10 cellular contexts compared by ENCODE assay signal in the genomic region with DNA sequence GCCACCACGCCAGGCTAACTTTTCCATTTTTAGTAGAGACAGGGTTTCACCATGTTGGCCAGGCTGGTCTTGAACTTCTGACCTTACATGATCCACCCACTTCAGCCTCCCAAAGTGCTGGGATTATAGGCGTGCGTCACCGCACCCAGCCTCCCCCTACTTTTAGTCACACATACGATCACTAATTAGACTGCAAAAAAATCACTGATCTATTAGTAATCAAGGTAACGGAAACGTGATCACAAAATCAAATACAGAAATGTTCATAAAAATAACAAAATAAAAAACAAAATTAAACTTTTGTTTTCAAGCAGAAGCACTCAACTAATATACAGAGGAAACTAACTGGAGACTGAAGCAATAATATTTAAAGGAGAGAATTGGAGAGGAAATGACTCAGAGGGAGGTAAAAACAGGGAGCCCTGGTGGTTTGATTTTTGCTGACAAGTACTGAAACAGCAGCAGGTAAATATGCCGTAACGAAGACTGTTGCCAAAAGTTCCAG. TPM values are rescaled to one million over a fixed set of nuclear protein-coding genes. Genes with fewer than 3 reads are reported as not detected.
DNase-seq lines count a peak whose midpoint lies in the region; ATAC-seq, FAIRE-seq and TF ChIP-seq lines count a peak whose summit lies in the region.
"Had no signal": no experiment of that assay in that cellular context is flagged by ENCODE, and none has a peak within 500 bp of the region (broad histone marks: within the 10 kb centered on the region; RNA-seq: fewer than 3 reads in every experiment).

No MANE protein-coding gene starts in this region.

- H4K20me1 ChIP-seq in astrocyte (ENCODE audit: insufficient read depth, low read length) = no peaks in the 10 kb centered on the region
- H4K20me1 ChIP-seq in smooth muscle cell (ENCODE audit: low read depth) = no peaks in the 10 kb centered on the region

- H3K4me3 ChIP-seq in astrocyte (ENCODE audit: insufficient read depth, low read depth, low read length) (no peak overlapping the region), smooth muscle cell (no peak overlapping the region), tibial artery (no peak overlapping the region)
- H3K4me3 ChIP-seq: skin epidermis had no signal

- H3K9me3 ChIP-seq in astrocyte (ENCODE audit: insufficient read depth, low read depth, low read length) (no peaks in the 10 kb centered on the region), smooth muscle cell (replicated peaks; ENCODE audit: low read depth) (no peaks in the 10 kb centered on the region), tibial artery (no peaks in the 10 kb centered on the region)

- no peak for TF ChIP-seq CTCF in astrocyte (IDR thresholded peaks at IDR 0.05; ENCODE audit: insufficient read depth, low read depth, low read length)
- TF ChIP-seq CTCF in smooth muscle cell (IDR thresholded peaks at IDR 0.05; ENCODE audit: borderline replicate concordance, insufficient read depth, poor library complexity, severe bottlenecking) = no peak
- no peak for TF ChIP-seq CTCF in tibial artery (IDR thresholded peaks at IDR 0.05)

- H3K4me1 ChIP-seq in astrocyte (ENCODE audit: insufficient read depth, low read length) (peaks cover 12% of the 10 kb centered on the region), smooth muscle cell (ENCODE audit: low read depth) (peaks cover 2% of the 10 kb centered on the region), tibial artery (peaks cover 0 to 15% (median 11%) of the 10 kb centered on the region in 4 donors)

- no peaks in the 10 kb centered on the region for H3F3A ChIP-seq in smooth muscle cell (ENCODE audit: low read depth)

- H3K36me3 ChIP-seq in astrocyte (ENCODE audit: insufficient read depth, low read length) = no peaks in the 10 kb centered on the region
- no peaks in the 10 kb centered on the region for H3K36me3 ChIP-seq in smooth muscle cell (ENCODE audit: low read depth)
- H3K36me3 ChIP-seq in tibial artery = peaks cover 11 to 29% (median 18%) of the 10 kb centered on the region in 3 donors

- H3K27me3 ChIP-seq in astrocyte (ENCODE audit: insufficient read depth, low read length) = no peaks in the 10 kb centered on the region
- no peaks in the 10 kb centered on the region for H3K27me3 ChIP-seq in smooth muscle cell (ENCODE audit: low read depth)
- no peaks in the 10 kb centered on the region for H3K27me3 ChIP-seq in tibial artery

- H3K79me2 ChIP-seq in astrocyte (ENCODE audit: insufficient read depth, low read length) (peaks cover 40% of the 10 kb centered on the region), smooth muscle cell (ENCODE audit: low read depth) (peaks cover 12% of the 10 kb centered on the region)

- no peaks in the 10 kb centered on the region for H3K9me3 Mint-ChIP-seq in astrocyte (ENCODE audit: unreplicated experiment)

- no peak overlapping the region for H3K27ac ChIP-seq in astrocyte (ENCODE audit: low read depth, low read length)
- H3K27ac ChIP-seq in smooth muscle cell (ENCODE audit: low read depth) = peak overlapping the region; percentile 4
- H3K27ac ChIP-seq in tibial artery = no peak overlapping the region

- no peak overlapping the region for H3K27ac Mint-ChIP-seq in astrocyte (ENCODE audit: unreplicated experiment)

- DNase-seq in SIG-M5 treated with dmso at 0.1 percent for 504 hours (lab: John Stamatoyannopoulos, UW; ENCODE audit: unreplicated experiment) = peak; percentile 33
- no peak for DNase-seq in SIG-M5 (lab: John Stamatoyannopoulos, UW)
- DNase-seq in T-helper 2 cell = peak in 3 of 5 experiments; percentile 2 to 86 (median 4)
- peak; percentile 32 for DNase-seq in astrocyte (ENCODE audit: low read depth)
- DNase-seq in smooth muscle cell (lab: John Stamatoyannopoulos, UW; ENCODE audit: unreplicated experiment) = no peak
- DNase-seq in tibial artery = no peak
- DNase-seq in superior temporal gyrus (ENCODE audit: extremely low spot score) = no peak
- DNase-seq: left colon had no signal

- no peak overlapping the region for H3K4me3 Mint-ChIP-seq in astrocyte (ENCODE audit: unreplicated experiment)

- peaks cover 8% of the 10 kb centered on the region for H3K4me1 Mint-ChIP-seq in astrocyte (ENCODE audit: low read depth, unreplicated experiment)

- no peak for FAIRE-seq in astrocyte (lab: Jason Lieb, UNC)

- H2AFZ ChIP-seq in astrocyte (ENCODE audit: low read depth, low read length) (no peak overlapping the region), smooth muscle cell (ENCODE audit: low read depth) (no peak overlapping the region)

- ATAC-seq in HG02571 (IDR thresholded peaks at IDR 0.05; ENCODE audit: unreplicated experiment) = no peak
- ATAC-seq: left colon had no signal

- no peaks in the 10 kb centered on the region for H3K27me3 Mint-ChIP-seq in astrocyte (ENCODE audit: low read depth, unreplicated experiment)

- peaks cover 5% of the 10 kb centered on the region for H3K36me3 Mint-ChIP-seq in astrocyte (ENCODE audit: low read depth, unreplicated experiment)

- intact Hi-C loops in tibial artery (cut with DNase I; ENCODE audit: low total_unique reads) = no loop called here

- H3K9ac ChIP-seq in astrocyte (ENCODE audit: low read length) (no peak overlapping the region), smooth muscle cell (ENCODE audit: low read depth) (no peak overlapping the region)

- WGBS in smooth muscle cell (ENCODE audit: low lambda C conversion rate) = 90% methylated on average over 9 of the region's 9 CpGs

- peak overlapping the region; percentile 36 for H3K4me2 ChIP-seq in astrocyte (ENCODE audit: low read length)
- no peak overlapping the region for H3K4me2 ChIP-seq in smooth muscle cell

RNA-seq across cellular contexts. Expression of a gene that starts 4.6 kb away (rescaled TPM):
- total RNA-seq in astrocyte (11.0 and 13.3 TPM in 2 replicates), smooth muscle cell (6.3 and 7.9 TPM in 2 replicates)
- polyA plus RNA-seq in smooth muscle cell = 11.5 and 13.5 TPM in 2 replicates

RNA-seq across cellular contexts. Expression of a gene that starts 4.7 kb away (rescaled TPM):
- total RNA-seq in astrocyte (10.4 and 11.3 TPM in 2 replicates), smooth muscle cell (13.1 and 14.4 TPM in 2 replicates)
- 5.8 and 7.2 TPM in 2 replicates for polyA plus RNA-seq in smooth muscle cell

RNA-seq across cellular contexts. Expression of a gene that starts 48.6 kb away (rescaled TPM):
- total RNA-seq in astrocyte (not detected in 2 replicates), smooth muscle cell (not detected in 2 replicates)
- polyA plus RNA-seq in smooth muscle cell = not detected in 2 replicates
- total RNA-seq: left colon had no signal

Comparison
In these comparisons a context has a peak if more than half of its experiments do, and no peak if none do; other contexts are left out.
1. DNase-seq: peak in SIG-M5 treated with dmso at 0.1 percent for 504 hours (single experiment), T-helper 2 cell (3 of 5) and astrocyte (single experiment); none in SIG-M5 (single experiment), smooth muscle cell (single experiment), tibial artery (0 of 2) and superior temporal gyrus (single experiment).